Comparison of ENCODE assay signal across 14 cellular contexts in the genomic region with DNA sequence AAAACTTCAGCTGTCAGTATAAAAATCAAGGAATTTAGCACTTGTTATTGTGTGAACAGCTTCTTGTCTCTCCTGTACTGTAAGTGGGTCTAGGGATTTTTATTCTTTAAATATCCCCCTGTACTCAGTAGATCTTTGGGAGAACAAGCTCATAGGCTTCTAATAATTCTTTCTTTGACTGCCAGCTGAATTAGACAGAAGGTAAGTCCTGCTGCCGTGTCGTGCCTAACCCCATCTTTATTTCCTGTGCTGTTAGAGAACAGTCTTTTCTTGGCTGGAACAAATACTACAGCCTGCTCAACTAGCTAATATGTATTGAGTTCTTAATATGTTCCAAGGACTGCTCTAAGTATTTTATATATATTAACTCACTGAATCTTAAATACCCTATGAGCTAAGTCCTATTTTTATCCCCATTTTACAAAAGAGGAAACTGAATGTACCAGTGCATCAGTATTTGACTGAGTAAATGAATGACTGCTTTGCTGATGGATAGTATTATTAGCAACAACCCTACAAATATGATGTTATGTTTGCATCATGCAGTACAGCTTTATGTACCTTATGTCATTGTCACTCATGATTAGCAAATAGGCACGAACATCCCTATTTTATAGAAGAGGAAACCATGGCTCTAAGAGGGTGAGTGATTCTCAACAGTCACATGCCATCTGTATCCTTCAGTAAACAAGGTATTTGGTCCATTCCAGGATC. TPM values are rescaled to one million over a fixed set of nuclear protein-coding genes. Genes with fewer than 3 reads are reported as not detected.
DNase-seq lines count a peak whose midpoint lies in the region; ATAC-seq lines count a peak whose summit lies in the region.
"Had no signal": no experiment of that assay in that cellular context is flagged by ENCODE, and none has a peak within 500 bp of the region (broad histone marks: within the 10 kb centered on the region; RNA-seq: fewer than 3 reads in every experiment).

No MANE protein-coding gene starts in this region.

- no peak overlapping the region for H3K4ac ChIP-seq in mesenchymal stem cell (ENCODE audit: low read depth in 1 of 2, low read length in 2 of 2)

- peaks cover 20% of the 10 kb centered on the region for H3K4me1 ChIP-seq in GM23248 (ENCODE audit: insufficient read depth)
- H3K4me1 ChIP-seq in mesenchymal stem cell (ENCODE audit: control insufficient read depth, insufficient read depth, low read depth, low read length), result peaks cover 26% of the 10 kb centered on the region

- H3K36me3 ChIP-seq in GM23248 (ENCODE audit: low read depth), result no peaks in the 10 kb centered on the region
- H3K36me3 ChIP-seq in mesenchymal stem cell (ENCODE audit: control insufficient read depth in 1 of 2, insufficient read depth in 2 of 2, low read depth in 1 of 2, low read length in 2 of 2), result no peaks in the 10 kb centered on the region
- H3K36me3 ChIP-seq: right lobe of liver had no signal

- H3K27ac ChIP-seq in GM23248 (peak overlapping the region; percentile 17), mesenchymal stem cell (ENCODE audit: low read length, poor library complexity, severe bottlenecking) (no peak overlapping the region)
- H3K27ac ChIP-seq: right lobe of liver had no signal

- no peaks in the 10 kb centered on the region for H3K27me3 ChIP-seq in GM23248 (replicated peaks; ENCODE audit: insufficient read depth)
- no peaks in the 10 kb centered on the region for H3K27me3 ChIP-seq in mesenchymal stem cell (ENCODE audit: control insufficient read depth in 1 of 2, insufficient read depth in 1 of 2, low read length in 2 of 2)
- H3K27me3 ChIP-seq: right lobe of liver had no signal

- CTCF ChIA-PET in activated CD4-positive, alpha-beta T cell treated with anti-CD3 and anti-CD28 coated beads, Interleukin-2, amount 10 ng/mL, durations not matched to agents 7 days and 5 days (lab: Charles Lee), result interaction anchor here (0.7 to 2.1 kb wide), 6 partner anchors 9 to 79 kb away, joined by 3 to 12 read pairs (median 3); no protein-coding TSS in a partner anchor

- peaks cover 12% of the 10 kb centered on the region for H3K27me3 Mint-ChIP-seq in activated CD4-positive, alpha-beta T cell treated with anti-CD3 and anti-CD28 coated beads, Interleukin-2, amount 10 ng/mL, durations not matched to agents 7 days and 5 days

- peaks cover 10% of the 10 kb centered on the region for H3K79me1 ChIP-seq in mesenchymal stem cell (replicated peaks; ENCODE audit: low read length, poor library complexity, severe bottlenecking)

- no peak overlapping the region for H2BK5ac ChIP-seq in mesenchymal stem cell (ENCODE audit: low read depth, low read length, poor library complexity, severe bottlenecking)

- H3K4me2 ChIP-seq in GM23248 (ENCODE audit: unreplicated experiment) (no peak overlapping the region), mesenchymal stem cell (ENCODE audit: low read length, poor library complexity, severe bottlenecking) (no peak overlapping the region)

- H3K9ac ChIP-seq in GM23248, result peak overlapping the region; percentile 11; the same call in 1 of the 2 replicates
- H3K9ac ChIP-seq in mesenchymal stem cell (ENCODE audit: low read length), result peak overlapping the region; percentile 39

- no peaks in the 10 kb centered on the region for H3K9me3 Mint-ChIP-seq in activated CD4-positive, alpha-beta T cell treated with anti-CD3 and anti-CD28 coated beads, Interleukin-2, amount 10 ng/mL, durations not matched to agents 7 days and 5 days

- no peaks in the 10 kb centered on the region for H3K9me2 ChIP-seq in GM23248 (ENCODE audit: insufficient read depth)

- DNase-seq in GM23248 (no peak), NAMALWA (ENCODE audit: low spot score) (peak; percentile 39), mesenchymal stem cell (no peak), activated T-cell treated with anti-CD3 and anti-CD28 coated beads for 4 hours (no peak), NCI-H146 (lab: John Stamatoyannopoulos, UW) (no peak), DMS 273 (lab: John Stamatoyannopoulos, UW; ENCODE audit: unreplicated experiment) (no peak)
- no peak for DNase-seq in activated CD4-positive, alpha-beta T cell treated with anti-CD3 and anti-CD28 coated beads, Interleukin-2, amount 10 ng/mL, durations not matched to agents 7 days and 5 days
- DNase-seq: amniotic stem cell, dorsolateral prefrontal cortex, foreskin melanocyte, MM.1S, NCI-H226, right lobe of liver had no signal

- H3K9me3 ChIP-seq in GM23248 (ENCODE audit: low read depth) (no peaks in the 10 kb centered on the region), mesenchymal stem cell (ENCODE audit: control insufficient read depth, low read length) (no peaks in the 10 kb centered on the region)
- H3K9me3 ChIP-seq: right lobe of liver had no signal

- H3K14ac ChIP-seq in mesenchymal stem cell (ENCODE audit: low read length in 2 of 2), result no peak overlapping the region

- peaks cover 1% of the 10 kb centered on the region for H3K36me3 Mint-ChIP-seq in activated CD4-positive, alpha-beta T cell treated with anti-CD3 and anti-CD28 coated beads, Interleukin-2, amount 10 ng/mL, durations not matched to agents 7 days and 5 days (ENCODE audit: low read depth)

- no peak overlapping the region for H3K27ac Mint-ChIP-seq in activated CD4-positive, alpha-beta T cell treated with anti-CD3 and anti-CD28 coated beads, Interleukin-2, amount 10 ng/mL, durations not matched to agents 7 days and 5 days

- H4K8ac ChIP-seq in mesenchymal stem cell (ENCODE audit: low read length), result no peak overlapping the region

- H3K23ac ChIP-seq in mesenchymal stem cell (ENCODE audit: low read length in 2 of 2), result no peak overlapping the region

- no peak overlapping the region for H3K4me3 ChIP-seq in GM23248
- H3K4me3 ChIP-seq in mesenchymal stem cell (ENCODE audit: insufficient read depth in 1 of 2, low read depth in 1 of 2, low read length in 2 of 2), result no peak overlapping the region
- H3K4me3 ChIP-seq: dorsolateral prefrontal cortex, right lobe of liver had no signal

- no peak overlapping the region for H2BK120ac ChIP-seq in mesenchymal stem cell (ENCODE audit: low read depth, low read length)

- POLR2A ChIA-PET in activated CD4-positive, alpha-beta T cell treated with anti-CD3 and anti-CD28 coated beads, Interleukin-2, amount 10 ng/mL, durations not matched to agents 7 days and 5 days (lab: Charles Lee), result no interaction called here

- H4K91ac ChIP-seq in mesenchymal stem cell (ENCODE audit: low read length), result no peak overlapping the region

- ATAC-seq in GM18508 (IDR thresholded peaks at IDR 0.05; ENCODE audit: insufficient read depth, unreplicated experiment), result peak; percentile 46
- ATAC-seq: right lobe of liver had no signal

- H3K18ac ChIP-seq in mesenchymal stem cell (ENCODE audit: low read depth in 1 of 2, low read length in 2 of 2), result no peak overlapping the region

- H3K4me3 Mint-ChIP-seq in activated CD4-positive, alpha-beta T cell treated with anti-CD3 and anti-CD28 coated beads, Interleukin-2, amount 10 ng/mL, durations not matched to agents 7 days and 5 days, result no peak overlapping the region

- in situ Hi-C loops in GM23248 (cut with MboI), result no loop called here

- no peak overlapping the region for H2AK5ac ChIP-seq in mesenchymal stem cell (ENCODE audit: low read length, severe bottlenecking)

- peaks cover 37% of the 10 kb centered on the region for H3F3A ChIP-seq in GM23248 (ENCODE audit: insufficient read depth)

- H2BK15ac ChIP-seq in mesenchymal stem cell (ENCODE audit: low read depth, poor library complexity, severe bottlenecking), result no peak overlapping the region

- H3K79me2 ChIP-seq in GM23248 (ENCODE audit: insufficient read depth), result peaks cover 20% of the 10 kb centered on the region

- no peaks in the 10 kb centered on the region for H4K20me1 ChIP-seq in GM23248 (ENCODE audit: insufficient read depth)

- WGBS in GM23248 (ENCODE audit: low coverage in 1 of 2, low lambda C conversion rate in 2 of 2, missing lambda C conversion rate in 2 of 2), 2 experiments, result 94 to 97% methylated on average over 3 of the region's 3 CpGs
- 100% methylated on average over 1 of the region's 3 CpGs for WGBS in mesenchymal stem cell

- H2BK12ac ChIP-seq in mesenchymal stem cell (ENCODE audit: low read length in 2 of 2), result no peak overlapping the region

- H2AFZ ChIP-seq in GM23248 (no peak overlapping the region), mesenchymal stem cell (ENCODE audit: low read depth, low read length) (no peak overlapping the region)

- peaks cover 25% of the 10 kb centered on the region for H3K4me1 Mint-ChIP-seq in activated CD4-positive, alpha-beta T cell treated with anti-CD3 and anti-CD28 coated beads, Interleukin-2, amount 10 ng/mL, durations not matched to agents 7 days and 5 days

RNA-seq across cellular contexts. Expression of gene DUSP5, which starts 5.5 kb away (rescaled TPM):
- 17.8 and 18.0 TPM in 2 replicates for total RNA-seq in GM23248 (2014; rRNA removed; shearing (Covaris generic))
- polyA plus RNA-seq in GM23248 (2016; fragmentation: Nextera tagmentation; extraction: Ambion mirVana), result 5.8 and 13.3 TPM in 2 replicates
- polyA plus RNA-seq in mesenchymal stem cell (2013, experiment 1 of 2), result 4.4 TPM
- 4.4 TPM for polyA plus RNA-seq in mesenchymal stem cell (2013, experiment 2 of 2)
- total RNA-seq in activated CD4-positive, alpha-beta T cell treated with anti-CD3 and anti-CD28 coated beads, Interleukin-2, amount 10 ng/mL, durations not matched to agents 7 days and 5 days, result 10 to 100 TPM; 24.8 to 25.9 TPM
